ENCODE assay signal across 8 cellular contexts in the genomic region with DNA sequence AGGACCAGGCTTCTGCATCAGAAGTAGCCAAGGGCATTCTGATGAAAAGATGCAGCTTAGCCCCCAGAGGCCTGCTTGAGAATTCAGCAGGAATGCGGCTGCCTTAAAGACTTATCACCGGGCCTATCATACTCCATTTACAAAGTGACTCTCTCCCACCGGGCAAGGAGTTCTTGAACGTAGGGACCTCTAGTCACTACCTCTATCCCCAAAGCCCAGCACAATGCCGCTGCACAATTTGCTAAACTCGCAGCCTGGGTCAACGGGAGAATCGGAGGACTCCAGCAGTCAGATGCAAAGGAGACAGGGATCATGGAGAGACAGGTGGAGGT. TPM values are rescaled to one million over a fixed set of nuclear protein-coding genes. Genes with fewer than 3 reads are reported as not detected.
DNase-seq lines count a peak whose midpoint lies in the region; ATAC-seq and TF ChIP-seq lines count a peak whose summit lies in the region.

No MANE protein-coding gene starts in this region.

- TF ChIP-seq CTCF in BJ (IDR thresholded peaks at IDR 0.05; ENCODE audit: insufficient read depth, low read depth, low read length) (no peak), adrenal gland (IDR thresholded peaks at IDR 0.05) (no peak), spleen (IDR thresholded peaks at IDR 0.05 in 8 of 11, conservative IDR thresholded peaks at IDR 0.05 in 3 of 11) (no peak)

- H3K27me3 ChIP-seq in BJ (ENCODE audit: control insufficient read depth, insufficient read depth, low read length) (no peaks in the 10 kb centered on the region), adrenal gland (no peaks in the 10 kb centered on the region), iPS-15b (ENCODE audit: control insufficient read depth, insufficient read depth, low read length) (no peaks in the 10 kb centered on the region), spleen (replicated peaks in 1 of 7) (no peaks in the 10 kb centered on the region)

- H3K9me3 ChIP-seq in adrenal gland (replicated peaks in 1 of 3): no peaks in the 10 kb centered on the region
- H3K9me3 ChIP-seq in iPS-15b (ENCODE audit: control insufficient read depth, insufficient read depth, low read length): no peaks in the 10 kb centered on the region
- H3K9me3 ChIP-seq in spleen: no peaks in the 10 kb centered on the region

- intact Hi-C loops in adrenal gland (cut with DNase I): no loop called here
- intact Hi-C loops in spleen (cut with DNase I; ENCODE audit: low total_unique reads): loop anchor here (10.0 kb wide), 1 partner anchor 733 kb away; the partner anchor contains the start of gene TTLL11

- H3K4me1 ChIP-seq in adrenal gland (replicated peaks in 1 of 2) (peaks cover 0 to 25% of the 10 kb centered on the region in 2 donors), iPS-15b (ENCODE audit: control insufficient read depth, insufficient read depth, low read length) (no peaks in the 10 kb centered on the region), spleen (peaks cover 22 to 50% (median 43%) of the 10 kb centered on the region in 6 donors)

- WGBS in adrenal gland, 4 donors: 0% methylated on average over 8 of the region's 8 CpGs
- WGBS in spleen, 5 donors: 1 to 3% (median 3%) methylated on average over 8 of the region's 8 CpGs

- H3K36me3 ChIP-seq in BJ (ENCODE audit: control insufficient read depth, insufficient read depth, low read length) (peaks cover 3% of the 10 kb centered on the region), adrenal gland (replicated peaks in 1 of 2) (peaks cover 0 to 14% of the 10 kb centered on the region in 2 donors), iPS-15b (ENCODE audit: control insufficient read depth, insufficient read depth, low read length) (peaks cover 17% of the 10 kb centered on the region), spleen (peaks cover 0 to 38% (median 17%) of the 10 kb centered on the region in 6 donors)

- CTCF ChIA-PET in BJ (lab: Yijun Ruan, JAX): interaction anchor here (0.6 to 1.6 kb wide), 6 partner anchors 9 to 364 kb away, joined by 3 to 4 read pairs (median 3); no protein-coding TSS in a partner anchor

- H3K27ac ChIP-seq in adrenal gland (peak overlapping the region; percentile 58 to 94 (median 87)), spleen (peak overlapping the region; percentile 94 to 98 (median 96))

- no peak for DNase-seq in BJ (ENCODE audit: low read depth)
- DNase-seq in adrenal gland: peak in 1 of 7 donors; percentile 29
- DNase-seq in spleen: no peak
- DNase-seq in NOMO-1 treated with DMSO at 0.1 percent for 48 hours (lab: John Stamatoyannopoulos, UW; ENCODE audit: unreplicated experiment): no peak
- no peak for DNase-seq in activated effector memory CD4-positive, alpha-beta T cell treated with anti-CD3 and anti-CD28 coated beads, Interleukin-2, amount 50 U/mL, for 16 hours

- TF ChIP-seq POLR2A in adrenal gland (IDR thresholded peaks at IDR 0.05): no peak
- TF ChIP-seq POLR2A in spleen (IDR thresholded peaks at IDR 0.05): no peak

- H3K4me3 ChIP-seq in BJ (ENCODE audit: low read depth, low read length): peak overlapping the region; percentile 87
- peak overlapping the region; percentile 83 to 90 (median 87) for H3K4me3 ChIP-seq in adrenal gland
- peak overlapping the region; percentile 75 for H3K4me3 ChIP-seq in iPS-15b (ENCODE audit: low read depth, low read length)
- peak overlapping the region; percentile 72 to 97 (median 92) for H3K4me3 ChIP-seq in spleen

- ATAC-seq in GM19455 (IDR thresholded peaks at IDR 0.05; ENCODE audit: unreplicated experiment) (peak; percentile 6), HG03521 (IDR thresholded peaks at IDR 0.05; ENCODE audit: unreplicated experiment) (peak; percentile 5)

- peak overlapping the region; percentile 27 for H3K9ac ChIP-seq in iPS-15b (ENCODE audit: low read depth, low read length)

- POLR2A ChIA-PET in BJ (lab: Charles Lee): interaction anchor here (0.6 to 1.4 kb wide), 3 partner anchors 10 to 359 kb away, joined by 3 to 14 read pairs (median 3); no protein-coding TSS in a partner anchor

RNA-seq across cellular contexts. Expression of gene PDCL, which starts 0.7 kb away (rescaled TPM):
- polyA plus RNA-seq in BJ (2011; rRNA removed): 9.2 and 15.7 TPM in 2 replicates
- polyA minus RNA-seq in BJ (2011; rRNA and poly(A)+ RNA removed): 20.5 and 20.9 TPM in 2 replicates
- 10 to 100 TPM; 10.5 to 19.1 (median 15.7) TPM for total RNA-seq in adrenal gland
- 10 to 100 TPM in 1 of 3 donors, 1 to 10 TPM in 2; 6.3 to 10.8 (median 6.4) TPM for polyA plus RNA-seq in adrenal gland
- 10 to 100 TPM; 15.7 to 25.5 (median 22.6) TPM for total RNA-seq in spleen
- 10 to 100 TPM in 1 of 3 donors, 1 to 10 TPM in 2; 6.8 to 11.5 (median 8.8) TPM for polyA plus RNA-seq in spleen

RNA-seq across cellular contexts. Expression of gene OR1K1, which starts 27.8 kb away (rescaled TPM):
- polyA plus RNA-seq in BJ (2011; rRNA removed) (not detected in 2 replicates), adrenal gland (not detected), spleen (not detected)
- polyA minus RNA-seq in BJ (2011; rRNA and poly(A)+ RNA removed): not detected in 2 replicates
- total RNA-seq in adrenal gland (not detected), spleen (not detected)

RNA-seq across cellular contexts. Expression of gene OR5C1, which starts 39.0 kb away (rescaled TPM):
- polyA plus RNA-seq in BJ (2011; rRNA removed) (not detected in 2 replicates), adrenal gland (not detected), spleen (not detected)
- not detected in 2 replicates for polyA minus RNA-seq in BJ (2011; rRNA and poly(A)+ RNA removed)
- total RNA-seq in adrenal gland (not detected), spleen (not detected)
